In genomic region chr17:16962804-16963203, GRCh38 we compare ENCODE assay signal across 15 cellular contexts. TPM values are rescaled to one million over a fixed set of nuclear protein-coding genes. Genes with fewer than 3 reads are reported as not detected.
A peak's percentile ranks its signal among the peaks of the same experiment; 100 is the strongest.
DNase-seq lines count a peak whose midpoint lies in the region; ATAC-seq, FAIRE-seq and TF ChIP-seq lines count a peak whose summit lies in the region.
"Had no signal": no experiment of that assay in that cellular context is flagged by ENCODE, and none has a peak within 500 bp of the region (broad histone marks: within the 10 kb centered on the region; RNA-seq: fewer than 3 reads in every experiment).

No MANE protein-coding gene starts in this region.

- POLR2A ChIA-PET in HepG2 (lab: Yijun Ruan, JAX): no interaction called here

- no TSS peak for BruUV-seq in HepG2 (replicated peaks; lab: Mats Ljungman, UMichigan)

- H3K27me3 Mint-ChIP-seq in stimulated activated naive CD8-positive, alpha-beta T cell treated with anti-CD3 and anti-CD28 coated beads, Interleukin-15, amount 100 ng/mL, for 72 hours: peaks cover 34% of the 10 kb centered on the region

- FAIRE-seq in HepG2 (lab: Jason Lieb, UNC): no peak
- FAIRE-seq: islet of Langerhans had no signal

- DNase-seq in HepG2 (ENCODE audit: low spot score): no peak
- DNase-seq in right lobe of liver: no peak
- DNase-seq in NAMALWA (ENCODE audit: low spot score): peak; percentile 4
- no peak for DNase-seq in choroid plexus epithelial cell (ENCODE audit: low read depth)
- peak; percentile 32 for DNase-seq in ureter (ENCODE audit: low spot score)
- DNase-seq in stimulated activated naive CD8-positive, alpha-beta T cell treated with anti-CD3 and anti-CD28 coated beads, Interleukin-15, amount 100 ng/mL, for 72 hours: no peak
- no peak for DNase-seq in activated effector memory CD4-positive, alpha-beta T cell treated with anti-CD3 and anti-CD28 coated beads, Interleukin-2, amount 50 U/mL, for 16 hours
- DNase-seq: amniotic stem cell, foreskin melanocyte, NCI-H1105 treated with DMSO at 0.1 percent for 48 hours, NCI-H510A had no signal

- intact Hi-C loops in HepG2 (cut with micrococcal nuclease; ENCODE audit: unreplicated experiment) (no loop called here), right lobe of liver (cut with DNase I) (no loop called here)

- CTCF ChIA-PET in HepG2 (lab: Yijun Ruan, JAX; ENCODE audit: low intra/inter-chr PET ratio, low total read pairs): no interaction called here

- no peak overlapping the region for H3K9ac ChIP-seq in HepG2 (ENCODE audit: insufficient read depth, low read depth, low read length)

- no peak overlapping the region for H3K4me3 Mint-ChIP-seq in stimulated activated naive CD8-positive, alpha-beta T cell treated with anti-CD3 and anti-CD28 coated beads, Interleukin-15, amount 100 ng/mL, for 72 hours

- no peaks in the 10 kb centered on the region for H4K20me1 ChIP-seq in HepG2 (ENCODE audit: insufficient read depth, low read length)

- in situ Hi-C loops in HepG2 (cut with HindIII; ENCODE audit: extremely low pct_ligation_motif_present, low pct_unique_long_range_greater_than_20kb): no loop called here

- no peak for TF ChIP-seq POLR2A in HepG2 (IDR thresholded peaks at IDR 0.05; ENCODE audit: insufficient read depth in 1 of 2, low read depth in 2 of 2, low read length in 2 of 2)
- TF ChIP-seq POLR2A in right lobe of liver (IDR thresholded peaks at IDR 0.05): no peak

- no peaks in the 10 kb centered on the region for H3K36me3 ChIP-seq in HepG2 (replicated peaks in 1 of 2; ENCODE audit: control insufficient read depth in 1 of 2, insufficient read depth in 2 of 2, low read length in 2 of 2)
- H3K36me3 ChIP-seq in right lobe of liver: no peaks in the 10 kb centered on the region

- H3K9me3 Mint-ChIP-seq in stimulated activated naive CD8-positive, alpha-beta T cell treated with anti-CD3 and anti-CD28 coated beads, Interleukin-15, amount 100 ng/mL, for 72 hours: peaks cover 3 to 8% of the 10 kb centered on the region in 2 donors

- TF ChIP-seq EP300 in HepG2 (IDR thresholded peaks at IDR 0.05; ENCODE audit: low read depth in 2 of 2, low read length in 2 of 2) (no peak), HepG2 (CRISPR knock-in tag; IDR thresholded peaks at IDR 0.05; ENCODE audit: borderline replicate concordance) (no peak)

- no peak overlapping the region for H3K4me2 ChIP-seq in HepG2 (ENCODE audit: low read depth, low read length)

- H3K4me1 ChIP-seq in HepG2 (ENCODE audit: insufficient read depth, low read length) (no peaks in the 10 kb centered on the region), right lobe of liver (no peaks in the 10 kb centered on the region)

- ATAC-seq in HepG2: peak; percentile 51
- ATAC-seq in right lobe of liver: no peak
- ATAC-seq in stimulated activated naive CD8-positive, alpha-beta T cell treated with anti-CD3 and anti-CD28 coated beads, Interleukin-15, amount 100 ng/mL, for 72 hours: no peak
- ATAC-seq in HG03159 (IDR thresholded peaks at IDR 0.05; ENCODE audit: unreplicated experiment): no peak

- no peak overlapping the region for H3K27ac Mint-ChIP-seq in stimulated activated naive CD8-positive, alpha-beta T cell treated with anti-CD3 and anti-CD28 coated beads, Interleukin-15, amount 100 ng/mL, for 72 hours

- TF ChIP-seq CTCF in HepG2 (CRISPR knock-in tag; IDR thresholded peaks at IDR 0.05): no peak
- TF ChIP-seq CTCF in right lobe of liver (IDR thresholded peaks at IDR 0.05): no peak
- peak; percentile 19 for TF ChIP-seq CTCF in choroid plexus epithelial cell (conservative IDR thresholded peaks at IDR 0.05; ENCODE audit: low read depth, low read length)

- H3K27ac ChIP-seq in HepG2 (ENCODE audit: extremely low read length, insufficient read depth, low read length): no peak overlapping the region
- H3K27ac ChIP-seq in right lobe of liver: no peak overlapping the region

- H3K27me3 ChIP-seq in HepG2 (ENCODE audit: control insufficient read depth in 1 of 2, insufficient read depth in 2 of 2, low read length in 2 of 2) (peaks cover 0 to 1% of the 10 kb centered on the region in 2 experiments; a peak in 1 of 5 replicates), right lobe of liver (no peaks in the 10 kb centered on the region)

- TF ChIP-seq RAD21 in HepG2 (CRISPR knock-in tag; IDR thresholded peaks at IDR 0.05): no peak

- WGBS in HepG2 (ENCODE audit: low lambda C conversion rate): 3% methylated on average over 6 of the region's 7 CpGs
- 24% methylated on average over 3 of the region's 7 CpGs for WGBS in right lobe of liver (ENCODE audit: insufficient coverage, low coverage, low lambda C conversion rate, missing lambda C conversion rate)

- peaks cover 5% of the 10 kb centered on the region; the same call in 1 of the 2 replicates for H3K9me3 ChIP-seq in HepG2 (ENCODE audit: low read length)
- peaks cover 0 to 5% (median 0%) of the 10 kb centered on the region in 4 donors for H3K9me3 ChIP-seq in right lobe of liver

- H3K4me3 ChIP-seq in HepG2 (replicated peaks in 1 of 3; ENCODE audit: insufficient read depth in 1 of 3, low read depth in 2 of 3, low read length in 3 of 3): no peak overlapping the region
- H3K4me3 ChIP-seq in right lobe of liver: no peak overlapping the region
- H3K4me3 ChIP-seq in choroid plexus epithelial cell (ENCODE audit: low read depth, low read length): no peak overlapping the region

- no peaks in the 10 kb centered on the region for H3K4me1 Mint-ChIP-seq in stimulated activated naive CD8-positive, alpha-beta T cell treated with anti-CD3 and anti-CD28 coated beads, Interleukin-15, amount 100 ng/mL, for 72 hours

- H3K79me2 ChIP-seq in HepG2 (ENCODE audit: insufficient read depth, low read length): no peaks in the 10 kb centered on the region

- no peak overlapping the region for H2AFZ ChIP-seq in HepG2 (ENCODE audit: low read length)

TF ChIP-seq in HepG2, 621 proteins besides CTCF, POLR2A, EP300 and RAD21:
- TF ChIP-seq ZNF263 (CRISPR knock-in tag; IDR thresholded peaks at IDR 0.05) (peak; percentile 26; the same call in 1 of the 2 replicates), ZNF441 (CRISPR knock-in tag; IDR thresholded peaks at IDR 0.05; ENCODE audit: borderline replicate concordance) (no peak)

RNA-seq across cellular contexts. Expression of gene TNFRSF13B, which starts 9.1 kb away (rescaled TPM):
- total RNA-seq in HepG2 (2016; rRNA removed; fragmentation: Illumina TruSeq; extraction: Trizol) (not detected in 2 replicates), right lobe of liver (under 1 TPM in 1 of 6 experiments, not detected in 5; 0.44 TPM), ureter (0.83 TPM)
- not detected in 2 replicates for total RNA-seq in HepG2 (2016; cell fraction: cytosol; rRNA removed; fragmentation: Illumina TruSeq; extraction: Trizol; ENCODE audit: low read depth)
- total RNA-seq in HepG2 (2016; cell fraction: insoluble cytoplasmic fraction; rRNA removed; fragmentation: Illumina TruSeq; extraction: Trizol): not detected in 2 replicates
- not detected in 2 replicates for total RNA-seq in HepG2 (2016; cell fraction: membrane; rRNA removed; fragmentation: Illumina TruSeq; extraction: Trizol)
- not detected in 2 replicates for total RNA-seq in HepG2 (2016; cell fraction: nucleus; rRNA removed; fragmentation: Illumina TruSeq; extraction: Trizol)
- not detected in 2 replicates for polyA plus RNA-seq in HepG2 (2011; rRNA removed)
- not detected in 2 replicates for polyA plus RNA-seq in HepG2 (2011; cell fraction: cytosol; rRNA removed)
- not detected in 2 replicates for polyA plus RNA-seq in HepG2 (2011; cell fraction: nucleus; rRNA removed)
- not detected in 2 replicates for polyA plus RNA-seq in HepG2 (2012)
- polyA plus RNA-seq in HepG2 (2016; cell fraction: cytosol; fragmentation: Illumina TruSeq; extraction: Trizol; ENCODE audit: low read depth): not detected in 2 replicates
- polyA plus RNA-seq in HepG2 (2016; cell fraction: insoluble cytoplasmic fraction; fragmentation: Illumina TruSeq; extraction: Trizol; ENCODE audit: low read depth): not detected in 2 replicates
- not detected in 2 replicates for polyA plus RNA-seq in HepG2 (2016; cell fraction: membrane; fragmentation: Illumina TruSeq; extraction: Trizol; ENCODE audit: low read depth)
- polyA plus RNA-seq in HepG2 (2016; cell fraction: nucleus; fragmentation: Illumina TruSeq; extraction: Trizol; ENCODE audit: insufficient read depth, low read depth): not detected in 2 replicates
- polyA minus RNA-seq in HepG2 (2011; rRNA and poly(A)+ RNA removed; ENCODE audit: low replicate concordance): 0.09 TPM in 1 of 2 replicates, not detected in the other
- not detected in 2 replicates for polyA minus RNA-seq in HepG2 (2011; cell fraction: cytosol; rRNA and poly(A)+ RNA removed)
- not detected in 2 replicates for polyA minus RNA-seq in HepG2 (2011; cell fraction: nucleus; rRNA and poly(A)+ RNA removed)
- total RNA-seq: dermis microvascular lymphatic vessel endothelial cell, pulmonary artery endothelial cell had no signal

Comparison
In these comparisons a context has a peak if more than half of its experiments do, and no peak if none do; other contexts are left out.
1. DNase-seq: peak in NAMALWA (single experiment) and ureter (single experiment); none in HepG2 (single experiment), right lobe of liver (0 of 3), choroid plexus epithelial cell (single experiment), stimulated activated naive CD8-positive, alpha-beta T cell treated with anti-CD3 and anti-CD28 coated beads, Interleukin-15, amount 100 ng/mL, for 72 hours (0 of 2) and activated effector memory CD4-positive, alpha-beta T cell treated with anti-CD3 and anti-CD28 coated beads, Interleukin-2, amount 50 U/mL, for 16 hours (single experiment).